Comparison of ENCODE assay signal across 9 cellular contexts in genomic region chr13:36131215-36131930, GRCh38. TPM values are rescaled to one million over a fixed set of nuclear protein-coding genes. Genes with fewer than 3 reads are reported as not detected.
DNase-seq lines count a peak whose midpoint lies in the region; ATAC-seq and TF ChIP-seq lines count a peak whose summit lies in the region.
"Had no signal": no experiment of that assay in that cellular context is flagged by ENCODE, and none has a peak within 500 bp of the region (broad histone marks: within the 10 kb centered on the region; RNA-seq: fewer than 3 reads in every experiment).

Gene DCLK1 (minus strand): TSS chr13:36131382.

- no peak for TF ChIP-seq EP300 in Ishikawa (IDR thresholded peaks at IDR 0.05; ENCODE audit: borderline replicate concordance)

- peaks cover 0 to 30% (median 7%) of the 10 kb centered on the region in 9 donors for H3K4me1 ChIP-seq in heart right ventricle
- no peaks in the 10 kb centered on the region for H3K4me1 ChIP-seq in OCI-LY7 (ENCODE audit: insufficient read depth, low read length, poor library complexity, severe bottlenecking)

- H3K27me3 ChIP-seq in WERI-Rb-1 (ENCODE audit: insufficient read depth, low read depth, severe bottlenecking) (no peaks in the 10 kb centered on the region), heart right ventricle (peaks cover 0 to 24% (median 0%) of the 10 kb centered on the region in 7 donors)

- H3K4me3 ChIP-seq in WERI-Rb-1 (ENCODE audit: low read depth, low read length) (peak within 1 kb of the TSS; percentile 59), heart right ventricle (peak within 1 kb of the TSS; percentile 18 to 80 (median 60)), OCI-LY7 (ENCODE audit: low read depth, low read length, poor library complexity, severe bottlenecking) (no peak within 1 kb of the TSS)

- H4K20me1 ChIP-seq in OCI-LY7 (ENCODE audit: insufficient read depth, low read length) = no peaks in the 10 kb centered on the region

- POLR2A ChIA-PET in OCI-LY7 (lab: Charles Lee) = no interaction called here

- 6 to 10% methylated on average over 33 to 48 of the region's 48 CpGs for WGBS in heart right ventricle, 2 donors

- no peaks in the 10 kb centered on the region for H3K9me2 ChIP-seq in OCI-LY7 (ENCODE audit: insufficient read depth, low read length)

- ATAC-seq in heart right ventricle (peak; percentile 75 to 93 (median 81)), HG02970 (IDR thresholded peaks at IDR 0.05; ENCODE audit: low FRiP score, unreplicated experiment) (no peak)

- intact Hi-C loops in heart right ventricle (cut with DNase I) = loop anchor here in 3 of 10 donors (10.0 kb wide), 3 partner anchors 137 to 157 kb away; no protein-coding TSS in a partner anchor
- intact Hi-C loops in OCI-LY7 (cut with micrococcal nuclease; ENCODE audit: unreplicated experiment) = no loop called here

- H3K4me2 ChIP-seq in OCI-LY7 (ENCODE audit: low read length) = no peak within 1 kb of the TSS

- TF ChIP-seq RAD21 in Ishikawa (IDR thresholded peaks at IDR 0.05; ENCODE audit: low read depth) = no peak

- CTCF ChIA-PET in OCI-LY7 (lab: Charles Lee; ENCODE audit: unreplicated experiment) = no interaction called here

- no peak within 1 kb of the TSS for H2AFZ ChIP-seq in OCI-LY7 (ENCODE audit: low read length)

- H3K79me2 ChIP-seq in OCI-LY7 (ENCODE audit: insufficient read depth, low read depth, low read length) = no peaks in the 10 kb centered on the region

- BruUV-seq in OCI-LY7 (replicated peaks; lab: Mats Ljungman, UMichigan) = no TSS peak

- H3K27ac ChIP-seq in WERI-Rb-1 (no peak within 1 kb of the TSS), heart right ventricle (peak within 1 kb of the TSS in 9 of 10 donors; percentile 19 to 77 (median 56)), OCI-LY7 (ENCODE audit: low read depth, low read length, poor library complexity, severe bottlenecking) (no peak within 1 kb of the TSS)
- H3K27ac ChIP-seq: neutrophil had no signal

- H3K9me3 ChIP-seq in WERI-Rb-1 (ENCODE audit: severe bottlenecking) (no peaks in the 10 kb centered on the region), heart right ventricle (no peaks in the 10 kb centered on the region), OCI-LY7 (ENCODE audit: low read length) (no peaks in the 10 kb centered on the region)
- H3K9me3 ChIP-seq: neutrophil had no signal

- TF ChIP-seq CTCF in WERI-Rb-1 (IDR thresholded peaks at IDR 0.05; ENCODE audit: low read depth, low read length) (no peak), heart right ventricle (IDR thresholded peaks at IDR 0.05) (peak in 1 of 9 donors; percentile 8), OCI-LY7 (conservative IDR thresholded peaks at IDR 0.05; ENCODE audit: low read length) (no peak)

- DNase-seq in WERI-Rb-1 = peak; percentile 70
- peak; percentile 54 to 79 for DNase-seq in heart right ventricle
- DNase-seq in renal cortical epithelial cell (ENCODE audit: low read depth) = no peak
- DNase-seq in stimulated activated naive CD4-positive, alpha-beta T cell treated with Interleukin-2 at 50 U/mL for 16 hours (lab: John Stamatoyannopoulos, UW) = no peak
- DNase-seq in activated naive CD4-positive, alpha-beta T cell (lab: John Stamatoyannopoulos, UW) = no peak
- DNase-seq in OCI-LY7 (ENCODE audit: low spot score) = no peak

- H3K36me3 ChIP-seq in WERI-Rb-1 = no peaks in the 10 kb centered on the region
- no peaks in the 10 kb centered on the region for H3K36me3 ChIP-seq in heart right ventricle
- H3K36me3 ChIP-seq in OCI-LY7 (ENCODE audit: insufficient read depth, low read length) = no peaks in the 10 kb centered on the region
- H3K36me3 ChIP-seq: neutrophil had no signal

TF ChIP-seq in Ishikawa, 13 proteins besides CTCF, POLR2A, EP300 and RAD21:
- no peak for TF ChIP-seq CEBPB (IDR thresholded peaks at IDR 0.05)
- TF ChIP-seq EGR1 (IDR thresholded peaks at IDR 0.05) = peak; percentile 20; the same call in 1 of the 2 replicates

RNA-seq across cellular contexts. Expression of gene DCLK1, which starts in this region (rescaled TPM):
- total RNA-seq in heart right ventricle (10 to 100 TPM in 6 of 10 donors, 1 to 10 TPM in 4; 5.8 to 16.9 (median 10.4) TPM), renal cortical epithelial cell (12.0 and 12.2 TPM in 2 replicates), OCI-LY7 (2022) (not detected in 2 replicates)
- 1 to 10 TPM; 3.4 to 8.1 TPM for polyA plus RNA-seq in heart right ventricle
- total RNA-seq in OCI-LY7 (2014; rRNA removed; shearing (Covaris generic)) = not detected in 2 replicates

Comparison
In these comparisons a context has a peak if more than half of its experiments do, and no peak if none do; other contexts are left out.
1. RNA of gene DCLK1 (total RNA-seq): 12.0 to 12.2 TPM in renal cortical epithelial cell and 5.8 to 16.9 TPM in heart right ventricle; not detected in OCI-LY7; every median in the first group is over 4 times any median in the second.
2. DNase-seq: peak in WERI-Rb-1 (single experiment) and heart right ventricle (2 of 2); none in renal cortical epithelial cell (single experiment), stimulated activated naive CD4-positive, alpha-beta T cell treated with Interleukin-2 at 50 U/mL for 16 hours (single experiment), activated naive CD4-positive, alpha-beta T cell (0 of 4) and OCI-LY7 (single experiment).
3. H3K27ac ChIP-seq: peak in heart right ventricle (9 of 10); none in WERI-Rb-1 (single experiment) and OCI-LY7 (single experiment).